36 cellular contexts compared by ENCODE assay signal in genomic region chr7:17719998-17720397, GRCh38.
"Had no signal": no experiment of that assay in that cellular context is flagged by ENCODE, and none has a peak within 500 bp of the region (broad histone marks: within the 10 kb centered on the region; RNA-seq: fewer than 3 reads in every experiment).

No MANE protein-coding gene starts in this region.

- H2AFZ ChIP-seq: PC-9 had no signal

- H3K27ac Mint-ChIP-seq: activated B cell treated with CpG ODN at 0.5 μM for 24 hours; activated CD4-positive, alpha-beta memory T cell treated with anti-CD3 and anti-CD28 coated beads for 36 hours; activated naive CD4-positive, alpha-beta T cell treated with anti-CD3 and anti-CD28 coated beads for 36 hours; activated naive CD8-positive, alpha-beta T cell treated with anti-CD3 and anti-CD28 coated beads, Interleukin-2, amount 10 ng/mL, durations not matched to agents 7 days and 5 days; activated T-helper 1 cell treated with anti-CD3 and anti-CD28 coated beads, Interleukin-12 subunit alpha, Interleukin-12 subunit beta, Interleukin-2, Interleukin-4 antibody, amounts not matched to agents 30 ng/mL and 10 ng/mL and 1 ng/mL, durations not matched to agents 14 hours and 24 hours and 36 hours had no signal

- DNase-seq: activated B cell treated with CpG ODN at 0.5 μM for 24 hours; activated CD4-positive, alpha-beta memory T cell treated with anti-CD3 and anti-CD28 coated beads for 36 hours; activated CD4-positive, alpha-beta T cell treated with anti-CD3 and anti-CD28 coated beads for 4 hours; activated CD4-positive, alpha-beta T cell treated with anti-CD3 and anti-CD28 coated beads, Interleukin-2, amount 50 U/mL, for 1 hour; activated CD4-positive, CD25-positive, alpha-beta regulatory T cell treated with anti-CD3 and anti-CD28 coated beads, Interleukin-2, amount 50 U/mL, for 72 hours; activated CD8-positive, alpha-beta memory T cell treated with anti-CD3 and anti-CD28 coated beads, Interleukin-2, amount 50 U/mL, for 4 hours; activated gamma-delta T cell treated with Interleukin-2 at 50 U/mL for 16 hours; activated naive CD4-positive, alpha-beta T cell treated with anti-CD3 and anti-CD28 coated beads for 36 hours; activated naive CD8-positive, alpha-beta T cell treated with anti-CD3 and anti-CD28 coated beads, Interleukin-2, amount 10 ng/mL, durations not matched to agents 7 days and 5 days; activated T-cell treated with anti-CD3 and anti-CD28 coated beads for 4 hours; activated T-cell treated with anti-CD3 and anti-CD28 coated beads, Interleukin-2, amount 50 U/mL, for 4 hours; adrenal gland; body of pancreas; IMR-90; NCI-H1092 treated with DMSO at 0.1 percent for 48 hours; NCI-H1417; NCI-H146; NCI-H187 treated with DMSO at 0.1 percent for 48 hours; NCI-H2081; NCI-H2171 treated with DMSO at 0.1 percent for 48 hours; NCI-H2227 treated with DMSO at 0.1 percent for 48 hours; NCI-H526; NCI-H748 treated with DMSO at 0.1 percent for 48 hours; NK-92 treated with Interleukin-12 subunit alpha and Interleukin-12 subunit beta, amount 100 ng/mL, for 24 hours; PC-9; SHP77 treated with DMSO at 0.1 percent for 48 hours; SW 1271; T-helper 1 cell; T-helper 2 cell; T-helper 9 cell had no signal

- H3K27me3 ChIP-seq: adrenal gland, body of pancreas had no signal

- FAIRE-seq: astrocyte, RCC 7860 had no signal

- ATAC-seq: activated T-cell treated with anti-CD3 and anti-CD28 coated beads, Interleukin-2, amount 50 U/mL, for 4 hours; body of pancreas; K562 had no signal

- H3K4me1 Mint-ChIP-seq: activated B cell treated with CpG ODN at 0.5 μM for 24 hours; activated naive CD8-positive, alpha-beta T cell treated with anti-CD3 and anti-CD28 coated beads, Interleukin-2, amount 10 ng/mL, durations not matched to agents 7 days and 5 days; central memory CD8-positive, alpha-beta T cell had no signal

- H3K27ac ChIP-seq: adrenal gland, body of pancreas, PC-9, VCaP had no signal

- H3K4me2 ChIP-seq: PC-9 had no signal

- H3K27me3 Mint-ChIP-seq: central memory CD8-positive, alpha-beta T cell had no signal

- H3K9me3 ChIP-seq: adrenal gland, body of pancreas had no signal

- H3K36me3 ChIP-seq: adrenal gland had no signal

- H3K4me1 ChIP-seq: adrenal gland, body of pancreas had no signal

- H3K36me3 Mint-ChIP-seq: activated CD4-positive, alpha-beta memory T cell treated with anti-CD3 and anti-CD28 coated beads for 36 hours; activated naive CD8-positive, alpha-beta T cell treated with anti-CD3 and anti-CD28 coated beads, Interleukin-2, amount 10 ng/mL, durations not matched to agents 7 days and 5 days had no signal

- H3K9me3 Mint-ChIP-seq: activated B cell treated with CpG ODN at 0.5 μM for 24 hours; activated CD4-positive, alpha-beta memory T cell treated with anti-CD3 and anti-CD28 coated beads for 36 hours; activated naive CD4-positive, alpha-beta T cell treated with anti-CD3 and anti-CD28 coated beads for 36 hours; activated naive CD8-positive, alpha-beta T cell treated with anti-CD3 and anti-CD28 coated beads, Interleukin-2, amount 10 ng/mL, durations not matched to agents 7 days and 5 days; activated T-cell treated with anti-CD3 and anti-CD28 coated beads, Interleukin-2, amount 50 U/mL, for 4 hours; activated T-helper 1 cell treated with anti-CD3 and anti-CD28 coated beads, Interleukin-12 subunit alpha, Interleukin-12 subunit beta, Interleukin-2, Interleukin-4 antibody, amounts not matched to agents 30 ng/mL and 10 ng/mL and 1 ng/mL, durations not matched to agents 14 hours and 24 hours and 36 hours; central memory CD8-positive, alpha-beta T cell had no signal

- H3K4me3 ChIP-seq: adrenal gland, body of pancreas, K562, PC-9 had no signal

- H3K4me3 Mint-ChIP-seq: activated B cell treated with CpG ODN at 0.5 μM for 24 hours; activated CD4-positive, alpha-beta memory T cell treated with anti-CD3 and anti-CD28 coated beads for 36 hours; activated naive CD4-positive, alpha-beta T cell treated with anti-CD3 and anti-CD28 coated beads for 36 hours; activated naive CD8-positive, alpha-beta T cell treated with anti-CD3 and anti-CD28 coated beads, Interleukin-2, amount 10 ng/mL, durations not matched to agents 7 days and 5 days; activated T-cell treated with anti-CD3 and anti-CD28 coated beads, Interleukin-2, amount 50 U/mL, for 4 hours; activated T-helper 1 cell treated with anti-CD3 and anti-CD28 coated beads, Interleukin-12 subunit alpha, Interleukin-12 subunit beta, Interleukin-2, Interleukin-4 antibody, amounts not matched to agents 30 ng/mL and 10 ng/mL and 1 ng/mL, durations not matched to agents 14 hours and 24 hours and 36 hours; central memory CD8-positive, alpha-beta T cell had no signal
